Comparison of ENCODE assay signal across 8 cellular contexts in genomic region chr10:5283305-5284158, GRCh38.
DNase-seq lines count a peak whose midpoint lies in the region; ATAC-seq and TF ChIP-seq lines count a peak whose summit lies in the region.

No MANE protein-coding gene starts in this region.

- H3K79me2 ChIP-seq in OCI-LY3 (ENCODE audit: low read length) (no peaks in the 10 kb centered on the region), trophoblast cell (ENCODE audit: control insufficient read depth, insufficient read depth, low read length, poor library complexity) (no peaks in the 10 kb centered on the region)

- H3K14ac ChIP-seq in trophoblast cell (ENCODE audit: low read length): no peak overlapping the region

- no peak overlapping the region for H4K12ac ChIP-seq in trophoblast cell (ENCODE audit: low read depth, low read length)

- H3K4ac ChIP-seq in trophoblast cell (ENCODE audit: low read depth, low read length): no peak overlapping the region

- H3K23ac ChIP-seq in trophoblast cell (ENCODE audit: low read length): no peak overlapping the region

- H3K36me3 ChIP-seq in OCI-LY3 (replicated peaks; ENCODE audit: low read depth, low read length) (no peaks in the 10 kb centered on the region), trophoblast cell (ENCODE audit: control insufficient read depth in 1 of 2, insufficient read depth in 2 of 2, low read length in 2 of 2) (no peaks in the 10 kb centered on the region)

- no peak overlapping the region for H3K18ac ChIP-seq in trophoblast cell (ENCODE audit: low read length)

- no peaks in the 10 kb centered on the region for H3K27me3 ChIP-seq in OCI-LY3 (ENCODE audit: low read depth, low read length)
- H3K27me3 ChIP-seq in foreskin keratinocyte: no peaks in the 10 kb centered on the region
- no peaks in the 10 kb centered on the region for H3K27me3 ChIP-seq in trophoblast cell (ENCODE audit: insufficient read depth, low read length)

- WGBS in trophoblast cell (ENCODE audit: extremely low coverage, insufficient coverage, insufficient read length): no CpG with 5 or more reads among the region's 14 CpGs

- H3K36me3 Mint-ChIP-seq in activated T-helper 1 cell treated with anti-CD3 and anti-CD28 coated beads, Interleukin-12 subunit alpha, Interleukin-12 subunit beta, Interleukin-2, Interleukin-4 antibody, amounts not matched to agents 30 ng/mL and 10 ng/mL and 1 ng/mL, durations not matched to agents 14 hours and 24 hours and 36 hours (ENCODE audit: low read depth): peaks cover 33% of the 10 kb centered on the region

- no peaks in the 10 kb centered on the region for H3K27me3 Mint-ChIP-seq in activated T-helper 1 cell treated with anti-CD3 and anti-CD28 coated beads, Interleukin-12 subunit alpha, Interleukin-12 subunit beta, Interleukin-2, Interleukin-4 antibody, amounts not matched to agents 30 ng/mL and 10 ng/mL and 1 ng/mL, durations not matched to agents 14 hours and 24 hours and 36 hours (ENCODE audit: insufficient read depth)

- no peak overlapping the region for H2BK5ac ChIP-seq in trophoblast cell (ENCODE audit: low read depth, low read length, poor library complexity)

- H2BK12ac ChIP-seq in trophoblast cell (ENCODE audit: low read length): no peak overlapping the region

- peaks cover 19% of the 10 kb centered on the region for H3K4me1 ChIP-seq in OCI-LY3 (ENCODE audit: low read length)
- no peaks in the 10 kb centered on the region for H3K4me1 ChIP-seq in foreskin keratinocyte
- H3K4me1 ChIP-seq in trophoblast cell (ENCODE audit: control insufficient read depth in 1 of 2, insufficient read depth in 2 of 2, low read length in 2 of 2): peaks cover 3 to 7% of the 10 kb centered on the region in 2 experiments

- ATAC-seq in GM18858 (IDR thresholded peaks at IDR 0.05; ENCODE audit: unreplicated experiment): peak; percentile 81
- peak; percentile 85 for ATAC-seq in HG03280 (IDR thresholded peaks at IDR 0.05; ENCODE audit: unreplicated experiment)
- ATAC-seq in foreskin keratinocyte: peak; percentile 78

- H3K4me3 ChIP-seq in AG10803 (ENCODE audit: low read length) (no peak overlapping the region), OCI-LY3 (ENCODE audit: low read length) (peak overlapping the region; percentile 60), trophoblast cell (ENCODE audit: low read depth, low read length) (no peak overlapping the region)

- H4K20me1 ChIP-seq in OCI-LY3 (ENCODE audit: insufficient read depth, low read length): no peaks in the 10 kb centered on the region

- no peaks in the 10 kb centered on the region for H3K79me1 ChIP-seq in trophoblast cell (ENCODE audit: low read length)

- no peak overlapping the region for H2BK120ac ChIP-seq in trophoblast cell (ENCODE audit: insufficient read depth, low read length, poor library complexity)

- no peak overlapping the region for H4K91ac ChIP-seq in trophoblast cell (ENCODE audit: low read depth, low read length)

- H3K4me1 Mint-ChIP-seq in activated T-helper 1 cell treated with anti-CD3 and anti-CD28 coated beads, Interleukin-12 subunit alpha, Interleukin-12 subunit beta, Interleukin-2, Interleukin-4 antibody, amounts not matched to agents 30 ng/mL and 10 ng/mL and 1 ng/mL, durations not matched to agents 14 hours and 24 hours and 36 hours (ENCODE audit: low read depth): peaks cover 55% of the 10 kb centered on the region

- H3K9me3 ChIP-seq in OCI-LY3 (ENCODE audit: insufficient read depth, low read length) (no peaks in the 10 kb centered on the region), trophoblast cell (ENCODE audit: insufficient read depth, low read depth, low read length) (no peaks in the 10 kb centered on the region)

- H3K27ac ChIP-seq in OCI-LY3 (ENCODE audit: low read length) (peak overlapping the region; percentile 22; the same call in 1 of the 2 replicates), foreskin keratinocyte (no peak overlapping the region), trophoblast cell (ENCODE audit: low read depth, low read length) (no peak overlapping the region)

- peak; percentile 84 for TF ChIP-seq CTCF in AG10803 (conservative IDR thresholded peaks at IDR 0.05; ENCODE audit: low read length)
- peak; percentile 71 for TF ChIP-seq CTCF in OCI-LY3 (IDR thresholded peaks at IDR 0.05; ENCODE audit: low read depth, low read length)
- peak; percentile 75 for TF ChIP-seq CTCF in foreskin keratinocyte (conservative IDR thresholded peaks at IDR 0.05)

- H3K4me2 ChIP-seq in OCI-LY3 (ENCODE audit: low read length) (peak overlapping the region; percentile 73), trophoblast cell (ENCODE audit: low read length) (no peak overlapping the region)

- H2AFZ ChIP-seq in OCI-LY3 (ENCODE audit: low read depth, low read length) (peak overlapping the region; percentile 47), trophoblast cell (ENCODE audit: insufficient read depth, low read length, poor library complexity) (no peak overlapping the region)

- H3K27ac Mint-ChIP-seq in activated T-helper 1 cell treated with anti-CD3 and anti-CD28 coated beads, Interleukin-12 subunit alpha, Interleukin-12 subunit beta, Interleukin-2, Interleukin-4 antibody, amounts not matched to agents 30 ng/mL and 10 ng/mL and 1 ng/mL, durations not matched to agents 14 hours and 24 hours and 36 hours: peak overlapping the region; percentile 90

- no peak overlapping the region for H2AK5ac ChIP-seq in trophoblast cell (ENCODE audit: low read length)

- peaks cover under 1% of the 10 kb centered on the region for H3K9me3 Mint-ChIP-seq in activated T-helper 1 cell treated with anti-CD3 and anti-CD28 coated beads, Interleukin-12 subunit alpha, Interleukin-12 subunit beta, Interleukin-2, Interleukin-4 antibody, amounts not matched to agents 30 ng/mL and 10 ng/mL and 1 ng/mL, durations not matched to agents 14 hours and 24 hours and 36 hours

- peak overlapping the region; percentile 21 for H3K4me3 Mint-ChIP-seq in activated T-helper 1 cell treated with anti-CD3 and anti-CD28 coated beads, Interleukin-12 subunit alpha, Interleukin-12 subunit beta, Interleukin-2, Interleukin-4 antibody, amounts not matched to agents 30 ng/mL and 10 ng/mL and 1 ng/mL, durations not matched to agents 14 hours and 24 hours and 36 hours

- peak; percentile 61 for DNase-seq in AG10803 (ENCODE audit: low read depth)
- peak; percentile 59 for DNase-seq in activated T-helper 1 cell treated with anti-CD3 and anti-CD28 coated beads, Interleukin-12 subunit alpha, Interleukin-12 subunit beta, Interleukin-2, Interleukin-4 antibody, amounts not matched to agents 30 ng/mL and 10 ng/mL and 1 ng/mL, durations not matched to agents 14 hours and 24 hours and 36 hours (ENCODE audit: low spot score)
- peak; percentile 35 to 76 for DNase-seq in foreskin keratinocyte
- peak; percentile 8 to 35 for DNase-seq in trophoblast cell
- DNase-seq in DMS153 (lab: John Stamatoyannopoulos, UW): no peak

- intact Hi-C loops in activated T-helper 1 cell treated with anti-CD3 and anti-CD28 coated beads, Interleukin-12 subunit alpha, Interleukin-12 subunit beta, Interleukin-2, Interleukin-4 antibody, amounts not matched to agents 30 ng/mL and 10 ng/mL and 1 ng/mL, durations not matched to agents 14 hours and 24 hours and 36 hours (cut with micrococcal nuclease): loop anchor here (1.0 to 5.0 kb wide), 6 partner anchors 8 to 434 kb away; no protein-coding TSS in a partner anchor

- H3K9ac ChIP-seq in OCI-LY3 (ENCODE audit: low read length) (peak overlapping the region; percentile 27; the same call in 1 of the 2 replicates), trophoblast cell (ENCODE audit: low read length) (no peak overlapping the region)

- no peak overlapping the region for H4K8ac ChIP-seq in trophoblast cell (ENCODE audit: low read depth, low read length)
